ENCODE assay signal across 8 cellular contexts in the genomic region with DNA sequence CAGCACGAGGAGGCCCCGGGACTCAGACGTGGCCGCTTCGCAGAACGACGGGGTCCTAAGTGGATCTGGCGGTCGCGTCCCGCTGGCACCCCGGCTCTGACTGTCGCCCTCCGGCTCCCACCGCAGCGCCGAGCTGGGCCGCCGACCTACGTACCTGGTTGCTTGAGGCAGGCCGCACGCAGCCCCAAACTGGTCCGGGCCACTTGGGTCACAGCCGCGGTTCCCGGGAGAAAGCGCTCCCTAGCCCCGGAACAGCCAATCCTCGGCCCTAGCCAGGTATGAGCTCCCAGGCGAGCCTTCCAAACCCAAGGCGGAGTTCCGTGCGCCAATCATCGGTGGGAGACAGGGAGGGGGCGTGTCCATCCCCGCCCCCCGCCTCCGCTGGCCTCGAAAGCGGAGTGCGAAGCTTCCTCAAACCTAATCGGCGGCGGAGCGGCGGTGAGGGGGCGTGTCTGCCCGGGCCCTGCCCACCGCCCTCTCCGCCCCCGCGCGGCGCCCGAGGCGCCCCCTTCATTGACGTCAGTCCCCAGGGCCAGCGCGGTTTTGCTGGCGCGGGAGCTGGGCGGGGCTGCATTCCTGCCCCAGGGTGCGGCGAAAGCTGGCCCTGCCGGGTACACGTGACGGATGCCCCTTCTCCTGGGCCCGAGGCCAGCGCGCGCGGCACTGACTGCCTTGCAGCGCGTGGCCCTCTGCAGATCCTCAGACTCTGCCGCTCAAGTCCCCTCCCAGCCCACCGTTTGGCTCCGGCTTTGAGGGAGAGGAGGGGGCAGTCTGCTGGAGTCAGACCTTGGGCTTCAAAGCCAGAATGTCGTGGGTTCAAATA. TPM values are rescaled to one million over a fixed set of nuclear protein-coding genes. Genes with fewer than 3 reads are reported as not detected.
DNase-seq lines count a peak whose midpoint lies in the region; ATAC-seq, FAIRE-seq and TF ChIP-seq lines count a peak whose summit lies in the region.

A gene with protein sequence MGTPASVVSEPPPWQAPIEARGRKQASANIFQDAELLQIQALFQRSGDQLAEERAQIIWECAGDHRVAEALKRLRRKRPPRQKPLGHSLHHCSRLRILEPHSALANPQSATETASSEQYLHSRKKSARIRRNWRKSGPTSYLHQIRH (minus strand): TSS at position 280 of the 823 bp plus-strand sequence. CDS start 7,336 bp downstream, outside the sequence.

- DNase-seq in AG08395 (ENCODE audit: low spot score) (peak; percentile 96), NCI-H2227 (lab: John Stamatoyannopoulos, UW; ENCODE audit: unreplicated experiment) (peak; percentile 97), bronchial epithelial cell (ENCODE audit: low read depth) (peak; percentile 93), iPS-NIHi7 (ENCODE audit: extremely low spot score) (peak; percentile 96), smooth muscle cell (lab: John Stamatoyannopoulos, UW; ENCODE audit: unreplicated experiment) (peak; percentile 94)

- no peaks in the 10 kb centered on the region for H3K36me3 ChIP-seq in bronchial epithelial cell (ENCODE audit: control insufficient read depth, insufficient read depth, low read length)
- H3K36me3 ChIP-seq in smooth muscle cell (ENCODE audit: low read depth) = no peaks in the 10 kb centered on the region

- H3K79me2 ChIP-seq in smooth muscle cell (ENCODE audit: low read depth) = peaks cover 8% of the 10 kb centered on the region

- peak within 1 kb of the TSS; percentile 71 for H3K9ac ChIP-seq in smooth muscle cell (ENCODE audit: low read depth)

- peak within 1 kb of the TSS; percentile 85 for H3K4me2 ChIP-seq in smooth muscle cell

- H3K9me3 ChIP-seq in smooth muscle cell (replicated peaks; ENCODE audit: low read depth) = no peaks in the 10 kb centered on the region

- H3K27me3 ChIP-seq in bronchial epithelial cell (ENCODE audit: control insufficient read depth, insufficient read depth, low read length) (no peaks in the 10 kb centered on the region), smooth muscle cell (ENCODE audit: low read depth) (no peaks in the 10 kb centered on the region)

- WGBS in smooth muscle cell (ENCODE audit: low lambda C conversion rate) = under 1% methylated on average over 75 of the region's 78 CpGs

- ATAC-seq in GM18909 (IDR thresholded peaks at IDR 0.05; ENCODE audit: poor library complexity, unreplicated experiment) (peak; percentile 95), HG03159 (IDR thresholded peaks at IDR 0.05; ENCODE audit: unreplicated experiment) (peak; percentile 88)

- peak within 1 kb of the TSS; percentile 77 for H3K4me3 ChIP-seq in WI38 (ENCODE audit: low read depth, low read length)
- peak within 1 kb of the TSS; percentile 88 for H3K4me3 ChIP-seq in bronchial epithelial cell (ENCODE audit: low read depth, low read length)
- peak within 1 kb of the TSS; percentile 64 for H3K4me3 ChIP-seq in smooth muscle cell

- peaks cover 17% of the 10 kb centered on the region for H3K4me1 ChIP-seq in smooth muscle cell (ENCODE audit: low read depth)

- peak within 1 kb of the TSS; percentile 87 for H3K27ac ChIP-seq in smooth muscle cell (ENCODE audit: low read depth)

- no peak for TF ChIP-seq CTCF in WI38 (IDR thresholded peaks at IDR 0.05; ENCODE audit: low read depth, low read length)
- TF ChIP-seq CTCF in bronchial epithelial cell (IDR thresholded peaks at IDR 0.05; ENCODE audit: insufficient read depth, low read length, severe bottlenecking) = no peak
- TF ChIP-seq CTCF in smooth muscle cell (IDR thresholded peaks at IDR 0.05; ENCODE audit: borderline replicate concordance, insufficient read depth, poor library complexity, severe bottlenecking) = no peak

- no peak for FAIRE-seq in bronchial epithelial cell (lab: Jason Lieb, UNC)

- peaks cover 16% of the 10 kb centered on the region for H3F3A ChIP-seq in smooth muscle cell (ENCODE audit: low read depth)

- peaks cover 33% of the 10 kb centered on the region for H4K20me1 ChIP-seq in smooth muscle cell (ENCODE audit: low read depth)

- H2AFZ ChIP-seq in smooth muscle cell (ENCODE audit: low read depth) = peak within 1 kb of the TSS; percentile 61

RNA-seq across cellular contexts. Expression of the gene that starts here (rescaled TPM):
- total RNA-seq in bronchial epithelial cell (89.2 and 99.3 TPM in 2 replicates), smooth muscle cell (14.9 and 23.8 TPM in 2 replicates)
- 26.9 and 32.5 TPM in 2 replicates for polyA plus RNA-seq in smooth muscle cell

Comparison
In these comparisons a context has a peak if more than half of its experiments do, and no peak if none do; other contexts are left out.
1. Peak in every context shown above with its lines: DNase-seq, ATAC-seq, H3K4me3 ChIP-seq and H3K27ac ChIP-seq.